Comparison of ENCODE assay signal across 1 cellular context in the genomic region with DNA sequence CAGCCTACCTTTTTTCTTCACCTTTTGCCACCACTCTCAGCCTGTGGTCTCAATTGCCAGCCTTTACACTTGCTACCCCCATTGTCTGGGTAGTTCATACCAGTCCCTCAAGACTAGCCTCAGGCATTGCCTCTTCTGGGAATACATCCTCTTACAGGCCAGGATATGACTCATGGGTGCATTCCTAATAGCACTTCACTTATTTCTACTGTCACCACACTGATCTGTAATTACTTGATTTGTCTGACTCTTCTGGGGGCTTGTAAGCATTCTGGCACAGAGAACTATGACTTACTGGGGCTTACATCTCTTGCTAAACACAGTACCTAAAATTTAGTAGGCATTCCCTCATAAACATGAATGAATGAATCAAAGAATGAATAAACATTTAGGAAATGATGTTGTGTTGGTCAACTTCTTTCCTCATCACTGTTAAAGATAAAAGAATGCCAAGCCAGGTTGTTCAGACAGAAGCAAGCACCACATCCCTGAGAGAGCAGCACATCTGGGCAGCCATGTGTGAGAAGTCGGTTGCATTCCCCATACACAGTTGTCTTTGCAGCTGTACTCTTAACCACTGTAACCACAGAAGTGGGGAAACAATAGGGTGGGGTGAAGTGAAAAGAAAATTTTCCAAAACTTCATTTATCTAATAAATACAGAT.
TF ChIP-seq lines count a peak whose summit lies in the region.

No MANE protein-coding gene starts in this region.

TF ChIP-seq in GM12878, 131 proteins besides CTCF, POLR2A, EP300 and RAD21 (continued from another document):
- TF ChIP-seq SREBF2 (IDR thresholded peaks at IDR 0.05; ENCODE audit: low read length) (no peak), NR2F1 (conservative IDR thresholded peaks at IDR 0.05) (0 out of 2 replicates have a peak, but pooled peaks have one; percentile 34), JUNB (IDR thresholded peaks at IDR 0.05) (no peak), TCF12 (IDR thresholded peaks at IDR 0.05; ENCODE audit: low read depth, low read length) (peak; percentile 54; the same call in 1 of the 2 replicates), YBX1 (IDR thresholded peaks at IDR 0.05) (no peak), POLR2AphosphoS2 (IDR thresholded peaks at IDR 0.05; ENCODE audit: low read depth, low read length) (no peak), IKZF2 (IDR thresholded peaks at IDR 0.05) (peak; percentile 68 to 71; a peak in 3 of 4 replicates), ZNF207 (IDR thresholded peaks at IDR 0.05; ENCODE audit: borderline replicate concordance) (no peak), FOXM1 (IDR thresholded peaks at IDR 0.05; ENCODE audit: low read depth, low read length) (no peak), MXI1 (IDR thresholded peaks at IDR 0.05; ENCODE audit: low read depth, low read length) (no peak), SMARCA5 (IDR thresholded peaks at IDR 0.05) (no peak), ZBTB33 (IDR thresholded peaks at IDR 0.05) (no peak), E2F8 (IDR thresholded peaks at IDR 0.05; ENCODE audit: low read depth, partially characterized antibody) (no peak), DPF2 (IDR thresholded peaks at IDR 0.05) (0 out of 2 replicates have a peak, but pooled peaks have one; percentile 39), SUZ12 (IDR thresholded peaks at IDR 0.05; ENCODE audit: unreplicated experiment) (no peak)
- TF ChIP-seq, protein P1, sequence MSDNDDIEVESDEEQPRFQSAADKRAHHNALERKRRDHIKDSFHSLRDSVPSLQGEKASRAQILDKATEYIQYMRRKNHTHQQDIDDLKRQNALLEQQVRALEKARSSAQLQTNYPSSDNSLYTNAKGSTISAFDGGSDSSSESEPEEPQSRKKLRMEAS (IDR thresholded peaks at IDR 0.05; ENCODE audit: low read depth, low read length): no peak
